ENCODE assay signal across 1 cellular context in genomic region chr20:415820-416322, GRCh38.
TF ChIP-seq lines count a peak whose summit lies in the region.

No MANE protein-coding gene starts in this region.

TF ChIP-seq in IMR-90, 13 proteins besides CTCF, POLR2A, EP300 and RAD21:
- no peak for TF ChIP-seq RFX5 (IDR thresholded peaks at IDR 0.05; ENCODE audit: low read depth, low read length)
- no peak for TF ChIP-seq CHD1 (IDR thresholded peaks at IDR 0.05; ENCODE audit: low read depth, low read length)
- TF ChIP-seq CEBPB (IDR thresholded peaks at IDR 0.05; ENCODE audit: low read depth, low read length), result 0 out of 2 replicates have a peak, but pooled peaks have one; percentile 23
